22 cellular contexts compared by ENCODE assay signal in genomic region chr3:110895054-110895453, GRCh38.
DNase-seq lines count a peak whose midpoint lies in the region; ATAC-seq, FAIRE-seq and TF ChIP-seq lines count a peak whose summit lies in the region.
"Had no signal": no experiment of that assay in that cellular context is flagged by ENCODE, and none has a peak within 500 bp of the region (broad histone marks: within the 10 kb centered on the region; RNA-seq: fewer than 3 reads in every experiment).

No MANE protein-coding gene starts in this region.

- peak; percentile 54 to 55 for TF ChIP-seq RAD21 in liver (IDR thresholded peaks at IDR 0.05)

- FAIRE-seq in D721Med (lab: Jason Lieb, UNC) = no peak
- FAIRE-seq: A204.1, GM12878, GM12892, GM18507 had no signal

- peak overlapping the region; percentile 27 for H3K4me2 ChIP-seq in smooth muscle cell
- H3K4me2 ChIP-seq in GM23338 = no peak overlapping the region
- H3K4me2 ChIP-seq: BLaER1 had no signal

- DNase-seq in left lobe of liver (ENCODE audit: low spot score) (no peak), smooth muscle cell (lab: John Stamatoyannopoulos, UW; ENCODE audit: unreplicated experiment) (no peak), D721Med (ENCODE audit: insufficient read length, low spot score) (no peak), GM23338 (ENCODE audit: low spot score) (no peak)
- DNase-seq: 8988T; ACHN; BE2C; C1 segment of cervical spinal cord; CD4-positive, alpha-beta memory T cell; CD4-positive, CD25-positive, alpha-beta regulatory T cell; CD8-positive, alpha-beta memory T cell; COR-L47; DMS79 treated with DMSO at 0.1 percent for 48 hours; GDM1 had no signal

- H3K4me1 ChIP-seq in liver (ENCODE audit: control insufficient read depth in 4 of 4, insufficient read depth in 4 of 4, low read length in 3 of 4) = peaks cover 0 to 4% (median 1%) of the 10 kb centered on the region in 4 donors
- H3K4me1 ChIP-seq in smooth muscle cell (ENCODE audit: low read depth) = peaks cover 5% of the 10 kb centered on the region
- no peaks in the 10 kb centered on the region for H3K4me1 ChIP-seq in GM23338 (ENCODE audit: insufficient read depth)
- H3K4me1 ChIP-seq: BE2C, BLaER1 had no signal

- H3K79me2 ChIP-seq in smooth muscle cell (ENCODE audit: low read depth) (peaks cover 90% of the 10 kb centered on the region), GM23338 (replicated peaks; ENCODE audit: insufficient read depth) (no peaks in the 10 kb centered on the region)

- H3K27me3 ChIP-seq in liver (ENCODE audit: control insufficient read depth in 4 of 4, insufficient read depth in 4 of 4, low read length in 3 of 4) = no peaks in the 10 kb centered on the region
- no peaks in the 10 kb centered on the region for H3K27me3 ChIP-seq in smooth muscle cell (ENCODE audit: low read depth)
- H3K27me3 ChIP-seq in GM23338 (ENCODE audit: insufficient read depth) = no peaks in the 10 kb centered on the region
- H3K27me3 ChIP-seq: BE2C, BLaER1 had no signal

- peaks cover 27% of the 10 kb centered on the region for H3K36me3 Mint-ChIP-seq in GM23338 (ENCODE audit: low read depth)
- H3K36me3 Mint-ChIP-seq: CD14-positive monocyte; CD4-positive, alpha-beta memory T cell; CD4-positive, CD25-positive, alpha-beta regulatory T cell; CD8-positive, alpha-beta memory T cell had no signal

- peaks cover 16% of the 10 kb centered on the region for H3K9me3 Mint-ChIP-seq in GM23338
- H3K9me3 Mint-ChIP-seq: CD8-positive, alpha-beta memory T cell had no signal

- H4K20me1 ChIP-seq in smooth muscle cell (ENCODE audit: low read depth) = peaks cover 99% of the 10 kb centered on the region
- H4K20me1 ChIP-seq in GM23338 (replicated peaks; ENCODE audit: insufficient read depth) = no peaks in the 10 kb centered on the region
- H4K20me1 ChIP-seq: BLaER1 had no signal

- WGBS in liver = 37% methylated on average over 1 of the region's 1 CpG
- 96% methylated on average over 1 of the region's 1 CpG for WGBS in smooth muscle cell (ENCODE audit: low lambda C conversion rate)

- ATAC-seq in left lobe of liver (peak; percentile 83), HG03139 (IDR thresholded peaks at IDR 0.05; ENCODE audit: unreplicated experiment) (no peak), GM23338 (no peak)
- ATAC-seq: GM12878 had no signal

- H3K36me3 ChIP-seq in liver (ENCODE audit: control insufficient read depth in 4 of 4, insufficient read depth in 3 of 4, low read depth in 1 of 4, low read length in 3 of 4) = no peaks in the 10 kb centered on the region
- peaks cover 8% of the 10 kb centered on the region for H3K36me3 ChIP-seq in smooth muscle cell (ENCODE audit: low read depth)
- H3K36me3 ChIP-seq in GM23338 (ENCODE audit: insufficient read depth) = no peaks in the 10 kb centered on the region; the same call in 1 of the 2 replicates
- H3K36me3 ChIP-seq: BE2C, BLaER1 had no signal

- H2AFZ ChIP-seq in smooth muscle cell (ENCODE audit: low read depth) (no peak overlapping the region), GM23338 (no peak overlapping the region)

- H3K4me3 ChIP-seq in liver (ENCODE audit: low read depth in 1 of 3, low read length in 3 of 3) (no peak overlapping the region), smooth muscle cell (no peak overlapping the region), GM23338 (no peak overlapping the region)
- H3K4me3 ChIP-seq: BLaER1, GM12878 had no signal

- H3K27ac ChIP-seq in liver (ENCODE audit: low read depth in 1 of 2, low read length in 2 of 2) (peak overlapping the region in 1 of 2 donors; percentile 56), smooth muscle cell (ENCODE audit: low read depth) (peak overlapping the region; percentile 39), GM23338 (ENCODE audit: low read depth) (no peak overlapping the region)
- H3K27ac ChIP-seq: BLaER1 had no signal

- H3K27me3 Mint-ChIP-seq in GM23338 (ENCODE audit: insufficient read depth, low read depth, poor library complexity) = peaks cover 3% of the 10 kb centered on the region
- H3K27me3 Mint-ChIP-seq: CD4-positive, alpha-beta memory T cell; CD4-positive, CD25-positive, alpha-beta regulatory T cell had no signal

- H3K4me1 Mint-ChIP-seq in GM23338 = peaks cover 4% of the 10 kb centered on the region; the same call in 2 of the 3 replicates
- H3K4me1 Mint-ChIP-seq: CD14-positive monocyte; CD4-positive, alpha-beta memory T cell; CD4-positive, CD25-positive, alpha-beta regulatory T cell; CD8-positive, alpha-beta memory T cell had no signal

- H3K9ac ChIP-seq in liver (ENCODE audit: low read depth in 1 of 2, low read length in 2 of 2) (no peak overlapping the region), smooth muscle cell (ENCODE audit: low read depth) (no peak overlapping the region)
- H3K9ac ChIP-seq: BLaER1 had no signal

- H3K4me3 Mint-ChIP-seq in GM23338 = no peak overlapping the region
- H3K4me3 Mint-ChIP-seq: CD14-positive monocyte; CD4-positive, alpha-beta memory T cell; CD4-positive, CD25-positive, alpha-beta regulatory T cell; CD8-positive, alpha-beta memory T cell had no signal

- H3F3A ChIP-seq in smooth muscle cell (ENCODE audit: low read depth) = peaks cover 51% of the 10 kb centered on the region
- H3F3A ChIP-seq in GM23338 (replicated peaks; ENCODE audit: low read depth) = no peaks in the 10 kb centered on the region

- no peak for TF ChIP-seq CTCF in liver (IDR thresholded peaks at IDR 0.05; ENCODE audit: low read depth, low read length, missing input control)
- no peak for TF ChIP-seq CTCF in smooth muscle cell (IDR thresholded peaks at IDR 0.05; ENCODE audit: borderline replicate concordance, insufficient read depth, poor library complexity, severe bottlenecking)
- TF ChIP-seq CTCF in D721Med (IDR thresholded peaks at IDR 0.05; ENCODE audit: insufficient read depth, missing control alignments) = no peak
- no peak for TF ChIP-seq CTCF in GM23338 (conservative IDR thresholded peaks at IDR 0.05; ENCODE audit: low read depth in 2 of 2)

- H3K27ac Mint-ChIP-seq in GM23338 = no peak overlapping the region
- H3K27ac Mint-ChIP-seq: CD14-positive monocyte; CD4-positive, alpha-beta memory T cell; CD4-positive, CD25-positive, alpha-beta regulatory T cell; CD8-positive, alpha-beta memory T cell had no signal

- peaks cover 42% of the 10 kb centered on the region for H3K9me2 ChIP-seq in GM23338 (ENCODE audit: insufficient read depth)

- no peaks in the 10 kb centered on the region for H3K9me3 ChIP-seq in liver (ENCODE audit: control insufficient read depth in 4 of 4, low read length in 3 of 4)
- no peaks in the 10 kb centered on the region for H3K9me3 ChIP-seq in smooth muscle cell (replicated peaks; ENCODE audit: low read depth)
- H3K9me3 ChIP-seq: BE2C, BLaER1 had no signal

TF ChIP-seq in liver, 16 proteins besides CTCF, POLR2A, EP300 and RAD21 (continues in another document):
- peak; percentile 85 for TF ChIP-seq SP1 (IDR thresholded peaks at IDR 0.05)
- TF ChIP-seq FOXA1 (IDR thresholded peaks at IDR 0.05) = no peak
- TF ChIP-seq HNF4G (IDR thresholded peaks at IDR 0.05) = peak; percentile 94
- TF ChIP-seq TAF1 (conservative IDR thresholded peaks at IDR 0.05) = no peak
- peak; percentile 37 for TF ChIP-seq NR2F2 (IDR thresholded peaks at IDR 0.05)
- TF ChIP-seq, protein P1, sequence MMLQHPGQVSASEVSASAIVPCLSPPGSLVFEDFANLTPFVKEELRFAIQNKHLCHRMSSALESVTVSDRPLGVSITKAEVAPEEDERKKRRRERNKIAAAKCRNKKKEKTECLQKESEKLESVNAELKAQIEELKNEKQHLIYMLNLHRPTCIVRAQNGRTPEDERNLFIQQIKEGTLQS (IDR thresholded peaks at IDR 0.05) = peak; percentile 39

TF ChIP-seq in GM23338, 12 proteins besides CTCF, POLR2A, EP300 and RAD21 (continues in another document):
- TF ChIP-seq POLR2AphosphoS5 (IDR thresholded peaks at IDR 0.05; ENCODE audit: low read depth) = no peak
- no peak for TF ChIP-seq EZH2phosphoT487 (IDR thresholded peaks at IDR 0.05; ENCODE audit: unreplicated experiment)
- TF ChIP-seq, protein P2, sequence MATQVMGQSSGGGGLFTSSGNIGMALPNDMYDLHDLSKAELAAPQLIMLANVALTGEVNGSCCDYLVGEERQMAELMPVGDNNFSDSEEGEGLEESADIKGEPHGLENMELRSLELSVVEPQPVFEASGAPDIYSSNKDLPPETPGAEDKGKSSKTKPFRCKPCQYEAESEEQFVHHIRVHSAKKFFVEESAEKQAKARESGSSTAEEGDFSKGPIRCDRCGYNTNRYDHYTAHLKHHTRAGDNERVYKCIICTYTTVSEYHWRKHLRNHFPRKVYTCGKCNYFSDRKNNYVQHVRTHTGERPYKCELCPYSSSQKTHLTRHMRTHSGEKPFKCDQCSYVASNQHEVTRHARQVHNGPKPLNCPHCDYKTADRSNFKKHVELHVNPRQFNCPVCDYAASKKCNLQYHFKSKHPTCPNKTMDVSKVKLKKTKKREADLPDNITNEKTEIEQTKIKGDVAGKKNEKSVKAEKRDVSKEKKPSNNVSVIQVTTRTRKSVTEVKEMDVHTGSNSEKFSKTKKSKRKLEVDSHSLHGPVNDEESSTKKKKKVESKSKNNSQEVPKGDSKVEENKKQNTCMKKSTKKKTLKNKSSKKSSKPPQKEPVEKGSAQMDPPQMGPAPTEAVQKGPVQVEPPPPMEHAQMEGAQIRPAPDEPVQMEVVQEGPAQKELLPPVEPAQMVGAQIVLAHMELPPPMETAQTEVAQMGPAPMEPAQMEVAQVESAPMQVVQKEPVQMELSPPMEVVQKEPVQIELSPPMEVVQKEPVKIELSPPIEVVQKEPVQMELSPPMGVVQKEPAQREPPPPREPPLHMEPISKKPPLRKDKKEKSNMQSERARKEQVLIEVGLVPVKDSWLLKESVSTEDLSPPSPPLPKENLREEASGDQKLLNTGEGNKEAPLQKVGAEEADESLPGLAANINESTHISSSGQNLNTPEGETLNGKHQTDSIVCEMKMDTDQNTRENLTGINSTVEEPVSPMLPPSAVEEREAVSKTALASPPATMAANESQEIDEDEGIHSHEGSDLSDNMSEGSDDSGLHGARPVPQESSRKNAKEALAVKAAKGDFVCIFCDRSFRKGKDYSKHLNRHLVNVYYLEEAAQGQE (IDR thresholded peaks at IDR 0.05; ENCODE audit: unreplicated experiment) = no peak
- TF ChIP-seq NANOG (IDR thresholded peaks at IDR 0.05; ENCODE audit: borderline replicate concordance) = no peak
- TF ChIP-seq ZNF331 (CRISPR knock-in tag; IDR thresholded peaks at IDR 0.05; ENCODE audit: low read depth) = no peak
